In genomic region chr17:39737761-39738567, GRCh38 we compare ENCODE assay signal across 1 cellular context.
TF ChIP-seq lines count a peak whose summit lies in the region.

GRB7 (plus strand) TSS chr17:39737938; CDS start chr17:39742302, 4,364 bp downstream.

TF ChIP-seq in HepG2, 621 proteins besides CTCF, POLR2A, EP300 and RAD21 (continued from another document and continues in another):
- peak; percentile 58; the same call in 1 of the 2 replicates for TF ChIP-seq ZNF609 (CRISPR knock-in tag; IDR thresholded peaks at IDR 0.05; ENCODE audit: borderline replicate concordance)
- TF ChIP-seq CSRNP2 (CRISPR knock-in tag; conservative IDR thresholded peaks at IDR 0.05; ENCODE audit: low read depth), result no peak
- peak; percentile 60; the same call in 1 of the 2 replicates for TF ChIP-seq MTA1 (CRISPR knock-in tag; IDR thresholded peaks at IDR 0.05; ENCODE audit: borderline replicate concordance)
- no peak for TF ChIP-seq MBNL3 (CRISPR knock-in tag; conservative IDR thresholded peaks at IDR 0.05)
- TF ChIP-seq ATRX (CRISPR knock-in tag; IDR thresholded peaks at IDR 0.05; ENCODE audit: borderline replicate concordance), result no peak
- no peak for TF ChIP-seq ZNF550 (CRISPR knock-in tag; IDR thresholded peaks at IDR 0.05; ENCODE audit: borderline replicate concordance)
- TF ChIP-seq ZNF570 (CRISPR knock-in tag; IDR thresholded peaks at IDR 0.05; ENCODE audit: borderline replicate concordance), result no peak
- TF ChIP-seq PITX1 (CRISPR knock-in tag; IDR thresholded peaks at IDR 0.05), result no peak
- no peak for TF ChIP-seq GLMP (CRISPR knock-in tag; IDR thresholded peaks at IDR 0.05; ENCODE audit: borderline replicate concordance)
- TF ChIP-seq PAWR (CRISPR knock-in tag; IDR thresholded peaks at IDR 0.05; ENCODE audit: borderline replicate concordance), result no peak
- TF ChIP-seq MAZ (IDR thresholded peaks at IDR 0.05; ENCODE audit: borderline replicate concordance, low read depth, low read length), result no peak; the same call in 1 of the 2 replicates
- peak; percentile 44 for TF ChIP-seq MAZ (CRISPR knock-in tag; IDR thresholded peaks at IDR 0.05; ENCODE audit: low read depth)
- peak; percentile 58; the same call in 1 of the 2 replicates for TF ChIP-seq MYPOP (CRISPR knock-in tag; IDR thresholded peaks at IDR 0.05)
- TF ChIP-seq NAIF1 (CRISPR knock-in tag; IDR thresholded peaks at IDR 0.05; ENCODE audit: borderline replicate concordance), result no peak; the same call in 1 of the 2 replicates
- 0 out of 2 replicates have a peak, but pooled peaks have one; percentile 34 for TF ChIP-seq ZNF646 (CRISPR knock-in tag; IDR thresholded peaks at IDR 0.05)
- no peak for TF ChIP-seq ZFP1 (CRISPR knock-in tag; IDR thresholded peaks at IDR 0.05)
- TF ChIP-seq RBM39 (IDR thresholded peaks at IDR 0.05; ENCODE audit: low read depth, low read length, poor library complexity, severe bottlenecking), result no peak
- TF ChIP-seq ZGPAT (CRISPR knock-in tag; IDR thresholded peaks at IDR 0.05), result peak; percentile 25; the same call in 1 of the 2 replicates
- TF ChIP-seq HMGXB4 (CRISPR knock-in tag; IDR thresholded peaks at IDR 0.05; ENCODE audit: borderline replicate concordance in 1 of 2, low read depth in 1 of 2), result peak in 1 of 2 experiments; percentile 68; a peak in 3 of 4 replicates
- peak; percentile 44; the same call in 1 of the 2 replicates for TF ChIP-seq SALL2 (CRISPR knock-in tag; IDR thresholded peaks at IDR 0.05)
- TF ChIP-seq ZNF577 (CRISPR knock-in tag; IDR thresholded peaks at IDR 0.05; ENCODE audit: borderline replicate concordance, low read depth), result no peak
- 0 out of 2 replicates have a peak, but pooled peaks have one; percentile 12 for TF ChIP-seq KLF9 (CRISPR knock-in tag; IDR thresholded peaks at IDR 0.05; ENCODE audit: low read depth)
- TF ChIP-seq NONO (IDR thresholded peaks at IDR 0.05), result no peak
- TF ChIP-seq NONO (CRISPR knock-in tag; conservative IDR thresholded peaks at IDR 0.05), result peak; percentile 59; the same call in 1 of the 2 replicates
- 0 out of 4 replicates have a peak, but pooled peaks have one; percentile 47 to 52 for TF ChIP-seq ATF4 (CRISPR knock-in tag; IDR thresholded peaks at IDR 0.05)
